Comparison of ENCODE assay signal across 1 cellular context in genomic region chr18:49666045-49666444, GRCh38.
TF ChIP-seq lines count a peak whose summit lies in the region.

No MANE protein-coding gene starts in this region.

TF ChIP-seq in K562, 482 proteins besides CTCF, POLR2A, EP300 and RAD21 (continued from another document):
- TF ChIP-seq PBX2 (CRISPR knock-in tag; IDR thresholded peaks at IDR 0.05; ENCODE audit: low read depth) (no peak), PBX2 (tag; conservative IDR thresholded peaks at IDR 0.05; ENCODE audit: low read depth) (0 out of 2 replicates have a peak, but pooled peaks have one; percentile 7), JUND (IDR thresholded peaks at IDR 0.05; ENCODE audit: borderline replicate concordance, low read depth, low read length) (peak; percentile 18; the same call in 1 of the 2 replicates), JUND (tag; IDR thresholded peaks at IDR 0.05; ENCODE audit: borderline replicate concordance, low read depth, low read length) (no peak), ATF3 (IDR thresholded peaks at IDR 0.05) (0 out of 2 replicates have a peak, but pooled peaks have one; percentile 29), ATF3 (CRISPR knock-in tag; conservative IDR thresholded peaks at IDR 0.05) (no peak), MCM5 (IDR thresholded peaks at IDR 0.05; ENCODE audit: low read depth) (no peak), TAF9B (IDR thresholded peaks at IDR 0.05; ENCODE audit: partially characterized antibody) (no peak), XRCC4 (IDR thresholded peaks at IDR 0.05; ENCODE audit: extremely low read depth, insufficient read depth, insufficient read length) (no peak)
